Comparison of ENCODE assay signal across 8 cellular contexts in genomic region chrX:153599192-153600031, GRCh38. TPM values are rescaled to one million over a fixed set of nuclear protein-coding genes. Genes with fewer than 3 reads are reported as not detected.
DNase-seq lines count a peak whose midpoint lies in the region; ATAC-seq and TF ChIP-seq lines count a peak whose summit lies in the region.

No MANE protein-coding gene starts in this region.

- CTCF ChIA-PET in RWPE1 (lab: Yijun Ruan, JAX): interaction anchor here (1.0 to 1.3 kb wide), 2 partner anchors 10 to 68 kb away, joined by 3 to 4 read pairs; no protein-coding TSS in a partner anchor

- peak overlapping the region; percentile 66 for H2AFZ ChIP-seq in KMS-11 (ENCODE audit: low read depth)
- no peak overlapping the region for H2AFZ ChIP-seq in neural cell (ENCODE audit: low read depth, low read length)

- H3K4me3 ChIP-seq in KMS-11 (IDR thresholded peaks at IDR 0.05; ENCODE audit: insufficient read depth, low read depth, low read length) (no peak overlapping the region), neural cell (ENCODE audit: low read length) (peak overlapping the region; percentile 78)

- H3K27me3 Mint-ChIP-seq in stimulated activated naive CD8-positive, alpha-beta T cell treated with anti-CD3 and anti-CD28 coated beads, Interleukin-15, Interleukin-2, amounts not matched to agents 100 ng/mL and 50 ng/mL, for 24 hours: no peaks in the 10 kb centered on the region

- TF ChIP-seq CTCF in KMS-11 (conservative IDR thresholded peaks at IDR 0.05; ENCODE audit: low read depth, low read length) (no peak), RWPE1 (conservative IDR thresholded peaks at IDR 0.05; ENCODE audit: low read depth) (no peak), neural cell (IDR thresholded peaks at IDR 0.05; ENCODE audit: poor library complexity, severe bottlenecking) (peak; percentile 13)

- TF ChIP-seq RAD21 in neural cell (conservative IDR thresholded peaks at IDR 0.05): peak; percentile 9

- POLR2A ChIA-PET in RWPE1 (lab: Yijun Ruan, JAX; ENCODE audit: low non-redundant PET): interaction anchor here (0.6 kb wide), 1 partner anchor 85 kb away, joined by 4 read pairs; no protein-coding TSS in a partner anchor

- no peaks in the 10 kb centered on the region for H3F3A ChIP-seq in neural cell (ENCODE audit: insufficient read depth, low read length, poor library complexity, severe bottlenecking)

- peak overlapping the region; percentile 83 for H3K4me3 Mint-ChIP-seq in stimulated activated naive CD8-positive, alpha-beta T cell treated with anti-CD3 and anti-CD28 coated beads, Interleukin-15, Interleukin-2, amounts not matched to agents 100 ng/mL and 50 ng/mL, for 24 hours

- ATAC-seq in GM21786 (IDR thresholded peaks at IDR 0.05; ENCODE audit: unreplicated experiment): peak; percentile 81

- H4K20me1 ChIP-seq in KMS-11 (ENCODE audit: insufficient read depth) (no peaks in the 10 kb centered on the region), neural cell (ENCODE audit: insufficient read depth) (no peaks in the 10 kb centered on the region)

- peaks cover 11% of the 10 kb centered on the region for H3K4me1 ChIP-seq in KMS-11 (ENCODE audit: low read depth, poor library complexity, severe bottlenecking)

- peak overlapping the region; percentile 40 for H3K27ac Mint-ChIP-seq in stimulated activated naive CD8-positive, alpha-beta T cell treated with anti-CD3 and anti-CD28 coated beads, Interleukin-15, Interleukin-2, amounts not matched to agents 100 ng/mL and 50 ng/mL, for 24 hours

- DNase-seq in DMS79 (lab: John Stamatoyannopoulos, UW) (peak; percentile 53), RWPE1 (ENCODE audit: low spot score) (peak; percentile 82), fibroblast of the conjunctiva (ENCODE audit: low read depth) (peak; percentile 79)
- peak; percentile 83 for DNase-seq in activated effector memory CD4-positive, alpha-beta T cell treated with Interleukin-2 at 50 U/mL for 16 hours

- H3K4me2 ChIP-seq in KMS-11 (peak overlapping the region; percentile 60), neural cell (ENCODE audit: low read length) (peak overlapping the region; percentile 73)

- H3K9ac ChIP-seq in KMS-11: peak overlapping the region; percentile 27; the same call in 1 of the 2 replicates
- H3K9ac ChIP-seq in neural cell (ENCODE audit: low read length): peak overlapping the region; percentile 75

- no peaks in the 10 kb centered on the region for H3K36me3 ChIP-seq in KMS-11 (ENCODE audit: insufficient read depth)
- no peaks in the 10 kb centered on the region for H3K36me3 ChIP-seq in neural cell (ENCODE audit: insufficient read depth, low read length)

- H3K27ac ChIP-seq in KMS-11 (no peak overlapping the region), RWPE1 (peak overlapping the region; percentile 76), neural cell (ENCODE audit: low read length) (peak overlapping the region; percentile 64)

- peaks cover 33% of the 10 kb centered on the region for H3K4me1 Mint-ChIP-seq in stimulated activated naive CD8-positive, alpha-beta T cell treated with anti-CD3 and anti-CD28 coated beads, Interleukin-15, Interleukin-2, amounts not matched to agents 100 ng/mL and 50 ng/mL, for 24 hours (ENCODE audit: low read depth)

- H3K79me2 ChIP-seq in KMS-11 (ENCODE audit: insufficient read depth, low read depth) (no peaks in the 10 kb centered on the region; the same call in 1 of the 2 replicates), neural cell (replicated peaks; ENCODE audit: insufficient read depth, low read length) (no peaks in the 10 kb centered on the region)

- TF ChIP-seq EP300 in neural cell (conservative IDR thresholded peaks at IDR 0.05; ENCODE audit: poor library complexity, severe bottlenecking): no peak

- no peaks in the 10 kb centered on the region for H3K9me3 Mint-ChIP-seq in stimulated activated naive CD8-positive, alpha-beta T cell treated with anti-CD3 and anti-CD28 coated beads, Interleukin-15, Interleukin-2, amounts not matched to agents 100 ng/mL and 50 ng/mL, for 24 hours

- no peaks in the 10 kb centered on the region for H3K9me2 ChIP-seq in neural cell (ENCODE audit: insufficient read depth, low read length)

- H3K27me3 ChIP-seq in KMS-11 (ENCODE audit: insufficient read depth, low read depth) (no peaks in the 10 kb centered on the region), neural cell (ENCODE audit: insufficient read depth, low read depth, low read length) (no peaks in the 10 kb centered on the region)

- H3K9me3 ChIP-seq in neural cell (ENCODE audit: low read length): no peaks in the 10 kb centered on the region

- H3K36me3 Mint-ChIP-seq in stimulated activated naive CD8-positive, alpha-beta T cell treated with anti-CD3 and anti-CD28 coated beads, Interleukin-15, Interleukin-2, amounts not matched to agents 100 ng/mL and 50 ng/mL, for 24 hours (ENCODE audit: low read depth): peaks cover 6% of the 10 kb centered on the region

TF ChIP-seq in neural cell, 6 proteins besides CTCF, POLR2A, EP300 and RAD21:
- TF ChIP-seq TAF1 (IDR thresholded peaks at IDR 0.05; ENCODE audit: low read depth) (no peak), MXI1 (conservative IDR thresholded peaks at IDR 0.05; ENCODE audit: poor library complexity, severe bottlenecking) (peak; percentile 40), SMC3 (conservative IDR thresholded peaks at IDR 0.05; ENCODE audit: poor library complexity) (no peak), POLR2AphosphoS5 (IDR thresholded peaks at IDR 0.05) (peak; percentile 56), EZH2 (IDR thresholded peaks at IDR 0.05; ENCODE audit: borderline replicate concordance, insufficient read depth, low read length, poor library complexity, severe bottlenecking) (no peak)
- TF ChIP-seq, protein P1, sequence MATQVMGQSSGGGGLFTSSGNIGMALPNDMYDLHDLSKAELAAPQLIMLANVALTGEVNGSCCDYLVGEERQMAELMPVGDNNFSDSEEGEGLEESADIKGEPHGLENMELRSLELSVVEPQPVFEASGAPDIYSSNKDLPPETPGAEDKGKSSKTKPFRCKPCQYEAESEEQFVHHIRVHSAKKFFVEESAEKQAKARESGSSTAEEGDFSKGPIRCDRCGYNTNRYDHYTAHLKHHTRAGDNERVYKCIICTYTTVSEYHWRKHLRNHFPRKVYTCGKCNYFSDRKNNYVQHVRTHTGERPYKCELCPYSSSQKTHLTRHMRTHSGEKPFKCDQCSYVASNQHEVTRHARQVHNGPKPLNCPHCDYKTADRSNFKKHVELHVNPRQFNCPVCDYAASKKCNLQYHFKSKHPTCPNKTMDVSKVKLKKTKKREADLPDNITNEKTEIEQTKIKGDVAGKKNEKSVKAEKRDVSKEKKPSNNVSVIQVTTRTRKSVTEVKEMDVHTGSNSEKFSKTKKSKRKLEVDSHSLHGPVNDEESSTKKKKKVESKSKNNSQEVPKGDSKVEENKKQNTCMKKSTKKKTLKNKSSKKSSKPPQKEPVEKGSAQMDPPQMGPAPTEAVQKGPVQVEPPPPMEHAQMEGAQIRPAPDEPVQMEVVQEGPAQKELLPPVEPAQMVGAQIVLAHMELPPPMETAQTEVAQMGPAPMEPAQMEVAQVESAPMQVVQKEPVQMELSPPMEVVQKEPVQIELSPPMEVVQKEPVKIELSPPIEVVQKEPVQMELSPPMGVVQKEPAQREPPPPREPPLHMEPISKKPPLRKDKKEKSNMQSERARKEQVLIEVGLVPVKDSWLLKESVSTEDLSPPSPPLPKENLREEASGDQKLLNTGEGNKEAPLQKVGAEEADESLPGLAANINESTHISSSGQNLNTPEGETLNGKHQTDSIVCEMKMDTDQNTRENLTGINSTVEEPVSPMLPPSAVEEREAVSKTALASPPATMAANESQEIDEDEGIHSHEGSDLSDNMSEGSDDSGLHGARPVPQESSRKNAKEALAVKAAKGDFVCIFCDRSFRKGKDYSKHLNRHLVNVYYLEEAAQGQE (IDR thresholded peaks at IDR 0.05; ENCODE audit: borderline replicate concordance): no peak

RNA-seq across cellular contexts. Expression of gene CCNQ, which starts 0.5 kb away (rescaled TPM):
- 61.2 and 70.7 TPM in 2 replicates for polyA plus RNA-seq in neural cell
- 15.6 and 26.3 TPM in 2 replicates for polyA minus RNA-seq in neural cell

RNA-seq across cellular contexts. Expression of gene DUSP9, which starts 47.6 kb away (rescaled TPM):
- polyA plus RNA-seq in neural cell: 0.94 and 3.2 TPM in 2 replicates
- 0.73 and 0.93 TPM in 2 replicates for polyA minus RNA-seq in neural cell
